ENCODE assay signal across 10 cellular contexts in the genomic region with DNA sequence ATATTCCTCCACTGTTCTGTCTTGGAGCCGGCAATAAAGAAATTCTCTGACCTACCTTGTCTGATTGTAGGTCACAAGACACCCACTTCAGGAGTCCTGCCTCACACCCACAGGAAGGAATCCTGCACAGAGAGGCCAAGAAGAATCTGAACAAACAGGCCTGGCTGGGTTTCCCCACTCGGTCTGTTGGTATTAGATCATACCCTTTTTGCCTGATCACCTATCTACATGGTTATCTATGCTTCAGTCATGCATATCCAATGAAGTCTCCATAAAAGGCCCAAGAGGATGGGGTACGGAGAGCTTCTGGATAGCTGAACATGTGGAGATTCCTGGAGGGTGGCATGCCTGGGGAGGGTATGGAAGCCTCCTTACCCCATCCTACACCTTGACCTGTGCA. TPM values are rescaled to one million over a fixed set of nuclear protein-coding genes. Genes with fewer than 3 reads are reported as not detected.
DNase-seq lines count a peak whose midpoint lies in the region; ATAC-seq, FAIRE-seq and TF ChIP-seq lines count a peak whose summit lies in the region.
"Had no signal": no experiment of that assay in that cellular context is flagged by ENCODE, and none has a peak within 500 bp of the region (broad histone marks: within the 10 kb centered on the region; RNA-seq: fewer than 3 reads in every experiment).

No MANE protein-coding gene starts in this region.

- intact Hi-C loops in testis (cut with DNase I; ENCODE audit: low total_unique reads): no loop called here

- no peak overlapping the region for H3K4me2 ChIP-seq in neuronal stem cell (ENCODE audit: insufficient read depth, low read length, poor library complexity, severe bottlenecking)

- peaks cover 21% of the 10 kb centered on the region for H3K36me3 Mint-ChIP-seq in activated T-cell treated with anti-CD3 and anti-CD28 coated beads, Interleukin-2, amount 50 U/mL, for 4 hours (ENCODE audit: insufficient read depth)

- peak overlapping the region; percentile 35 for H3K4me3 Mint-ChIP-seq in activated T-cell treated with anti-CD3 and anti-CD28 coated beads, Interleukin-2, amount 50 U/mL, for 4 hours

- no peaks in the 10 kb centered on the region for H3K9me3 ChIP-seq in testis
- H3K9me3 ChIP-seq in neuronal stem cell (replicated peaks in 1 of 2; ENCODE audit: control insufficient read depth in 2 of 2, insufficient read depth in 1 of 2, low read depth in 1 of 2, low read length in 2 of 2): no peaks in the 10 kb centered on the region

- no peak overlapping the region for H3K14ac ChIP-seq in neuronal stem cell (ENCODE audit: low read length)

- H2BK12ac ChIP-seq in neuronal stem cell (ENCODE audit: low read length): no peak overlapping the region

- no peak overlapping the region for H2AFZ ChIP-seq in neuronal stem cell (ENCODE audit: low read length)

- H3K4me1 Mint-ChIP-seq in activated T-cell treated with anti-CD3 and anti-CD28 coated beads, Interleukin-2, amount 50 U/mL, for 4 hours (ENCODE audit: low read depth): peaks cover 91% of the 10 kb centered on the region

- H2BK5ac ChIP-seq in neuronal stem cell (ENCODE audit: low read length): no peak overlapping the region

- no peak overlapping the region for H4K91ac ChIP-seq in neuronal stem cell (ENCODE audit: low read depth, low read length, poor library complexity)

- DNase-seq in activated T-cell treated with anti-CD3 and anti-CD28 coated beads, Interleukin-2, amount 50 U/mL, for 4 hours: no peak
- DNase-seq in activated T-cell treated with anti-CD3 and anti-CD28 coated beads, Interleukin-2, amount 50 U/mL, for 1 hour: no peak
- DNase-seq in RCC 7860 (ENCODE audit: low spot score) (peak; percentile 21), erythroblast (lab: John Stamatoyannopoulos, UW) (peak; percentile 48 to 63), testis (no peak), neuronal stem cell (ENCODE audit: low spot score) (no peak), activated gamma-delta T cell treated with Interleukin-2 at 50 U/mL for 16 hours (no peak)
- DNase-seq: activated CD4-positive, alpha-beta T cell treated with anti-CD3 and anti-CD28 coated beads, Interleukin-2, amount 50 U/mL, for 1 hour had no signal

- H3K18ac ChIP-seq in neuronal stem cell (ENCODE audit: low read length): no peak overlapping the region

- H3K27ac ChIP-seq in skin epidermis: peak overlapping the region in 18 of 21 experiments; percentile 10 to 99 (median 67)
- H3K27ac ChIP-seq in testis: no peak overlapping the region
- H3K27ac ChIP-seq in neuronal stem cell (replicated peaks; ENCODE audit: low read length): no peak overlapping the region

- H2AK5ac ChIP-seq in neuronal stem cell (ENCODE audit: low read depth, low read length): no peak overlapping the region

- no peak for ATAC-seq in activated T-cell treated with anti-CD3 and anti-CD28 coated beads, Interleukin-2, amount 50 U/mL, for 4 hours

- no peak overlapping the region for H2BK15ac ChIP-seq in neuronal stem cell (ENCODE audit: low read length)

- H3K4me1 ChIP-seq in testis (peaks cover 10% of the 10 kb centered on the region), neuronal stem cell (ENCODE audit: control insufficient read depth in 2 of 2, insufficient read depth in 1 of 2, low read depth in 1 of 2, low read length in 2 of 2) (no peaks in the 10 kb centered on the region)

- H4K8ac ChIP-seq in neuronal stem cell (ENCODE audit: low read depth, low read length): no peak overlapping the region

- no peak overlapping the region for H3K23ac ChIP-seq in neuronal stem cell (ENCODE audit: low read depth, low read length, poor library complexity)

- no peak overlapping the region for H3K4ac ChIP-seq in neuronal stem cell (ENCODE audit: low read length)

- no peak for TF ChIP-seq CTCF in testis (IDR thresholded peaks at IDR 0.05)

- no peaks in the 10 kb centered on the region for H3K27me3 Mint-ChIP-seq in activated T-cell treated with anti-CD3 and anti-CD28 coated beads, Interleukin-2, amount 50 U/mL, for 4 hours (ENCODE audit: low read depth)

- no peaks in the 10 kb centered on the region for H3K36me3 ChIP-seq in testis (ENCODE audit: low read depth, missing control alignments)
- H3K36me3 ChIP-seq in neuronal stem cell (replicated peaks in 1 of 2; ENCODE audit: control insufficient read depth in 2 of 2, insufficient read depth in 2 of 2, low read length in 2 of 2): peaks cover 0 to 8% of the 10 kb centered on the region in 2 donors

- H3K79me1 ChIP-seq in neuronal stem cell (ENCODE audit: low read depth, low read length): peaks cover 2% of the 10 kb centered on the region

- no peak overlapping the region for H3K9ac ChIP-seq in neuronal stem cell (ENCODE audit: low read depth, low read length, poor library complexity)

- no peak for FAIRE-seq in RCC 7860 (lab: Jason Lieb, UNC)
- FAIRE-seq: islet of Langerhans had no signal

- no peaks in the 10 kb centered on the region for H3K27me3 ChIP-seq in testis
- no peaks in the 10 kb centered on the region for H3K27me3 ChIP-seq in neuronal stem cell (ENCODE audit: control insufficient read depth in 3 of 3, insufficient read depth in 3 of 3, low read depth in 1 of 3, low read length in 3 of 3)

- no peaks in the 10 kb centered on the region for H3K9me3 Mint-ChIP-seq in activated T-cell treated with anti-CD3 and anti-CD28 coated beads, Interleukin-2, amount 50 U/mL, for 4 hours

- TF ChIP-seq POLR2A in erythroblast (IDR thresholded peaks at IDR 0.05; ENCODE audit: low read length) (no peak), testis (IDR thresholded peaks at IDR 0.05) (no peak)

- no peak overlapping the region for H2BK120ac ChIP-seq in neuronal stem cell (ENCODE audit: low read depth, low read length)

- H3K4me3 ChIP-seq in skin epidermis (no peak overlapping the region), testis (no peak overlapping the region), neuronal stem cell (ENCODE audit: low read length in 2 of 2) (no peak overlapping the region)

- 77 to 90% methylated on average over 3 of the region's 3 CpGs for WGBS in testis, 2 donors
- no CpG with 5 or more reads among the region's 3 CpGs for WGBS in neuronal stem cell (ENCODE audit: extremely low coverage in 2 of 2, insufficient read length in 2 of 2, insufficient replicate concordance in 1 of 2), 2 donors

RNA-seq across cellular contexts. Expression of a gene that starts 12.3 kb away (rescaled TPM):
- total RNA-seq in activated T-cell treated with anti-CD3 and anti-CD28 coated beads, Interleukin-2, amount 50 U/mL, for 4 hours: 100 to 1,000 TPM in 1 of 3 donors, 10 to 100 TPM in 2; 83.0 to 105 (median 97.2) TPM
- 10 to 100 TPM; 82.4 to 95.1 TPM for total RNA-seq in testis
- polyA plus RNA-seq in testis (ENCODE audit: insufficient read depth, low read depth, low replicate concordance): 87.0 TPM
- 31.6 TPM for polyA plus RNA-seq in neuronal stem cell (2013, experiment 1 of 2)
- polyA plus RNA-seq in neuronal stem cell (2013, experiment 2 of 2): 31.1 TPM

RNA-seq across cellular contexts. Expression of a gene that starts 36.7 kb away (rescaled TPM):
- total RNA-seq in activated T-cell treated with anti-CD3 and anti-CD28 coated beads, Interleukin-2, amount 50 U/mL, for 4 hours: 10 to 100 TPM; 71.3 to 79.4 (median 71.4) TPM
- total RNA-seq in testis: 100 to 1,000 TPM; 164 to 236 TPM
- 77.8 TPM for polyA plus RNA-seq in testis (ENCODE audit: insufficient read depth, low read depth, low replicate concordance)
- 59.8 TPM for polyA plus RNA-seq in neuronal stem cell (2013, experiment 1 of 2)
- 59.6 TPM for polyA plus RNA-seq in neuronal stem cell (2013, experiment 2 of 2)

RNA-seq across cellular contexts. Expression of a gene that starts 45.0 kb away (rescaled TPM):
- total RNA-seq in activated T-cell treated with anti-CD3 and anti-CD28 coated beads, Interleukin-2, amount 50 U/mL, for 4 hours: 100 to 1,000 TPM; 224 to 239 (median 224) TPM
- 10 to 100 TPM; 58.8 to 72.8 TPM for total RNA-seq in testis
- 68.8 TPM for polyA plus RNA-seq in testis (ENCODE audit: insufficient read depth, low read depth, low replicate concordance)
- polyA plus RNA-seq in neuronal stem cell (2013, experiment 1 of 2): 43.0 TPM
- 42.3 TPM for polyA plus RNA-seq in neuronal stem cell (2013, experiment 2 of 2)

Comparison
In these comparisons a context has a peak if more than half of its experiments do, and no peak if none do; other contexts are left out.
1. DNase-seq: peak in RCC 7860 (single experiment) and erythroblast (2 of 2); none in activated T-cell treated with anti-CD3 and anti-CD28 coated beads, Interleukin-2, amount 50 U/mL, for 4 hours (single experiment), activated T-cell treated with anti-CD3 and anti-CD28 coated beads, Interleukin-2, amount 50 U/mL, for 1 hour (single experiment), testis (single experiment), neuronal stem cell (single experiment) and activated gamma-delta T cell treated with Interleukin-2 at 50 U/mL for 16 hours (single experiment).
2. H3K27ac ChIP-seq: peak in skin epidermis (18 of 21); none in testis (0 of 2) and neuronal stem cell (single experiment).